ENCODE assay signal across 18 cellular contexts in genomic region chr1:61956774-61957173, GRCh38.
"Had no signal": no experiment of that assay in that cellular context is flagged by ENCODE, and none has a peak within 500 bp of the region (broad histone marks: within the 10 kb centered on the region; RNA-seq: fewer than 3 reads in every experiment).

No MANE protein-coding gene starts in this region.

- H3K9me3 Mint-ChIP-seq: activated T-cell treated with anti-CD3 and anti-CD28 coated beads, Interleukin-2, amount 50 U/mL, for 4 hours; memory B cell; nephron progenitor cell; stimulated activated naive CD8-positive, alpha-beta T cell treated with anti-CD3 and anti-CD28 coated beads, Interleukin-15, amount 100 ng/mL, for 72 hours had no signal

- H3K27ac ChIP-seq: dorsolateral prefrontal cortex, pancreas, testis had no signal

- H3K36me3 ChIP-seq: pancreas had no signal

- H3K9me3 ChIP-seq: pancreas, testis had no signal

- H3K27ac Mint-ChIP-seq: activated CD8-positive, alpha-beta memory T cell treated with anti-CD3 and anti-CD28 coated beads, Interleukin-2, amount 10 ng/mL, durations not matched to agents 7 days and 5 days; activated naive CD8-positive, alpha-beta T cell; memory B cell; nephron progenitor cell; stimulated activated naive CD8-positive, alpha-beta T cell treated with anti-CD3 and anti-CD28 coated beads, Interleukin-15, amount 100 ng/mL, for 72 hours; T-helper 17 cell had no signal

- DNase-seq: activated CD4-positive, CD25-positive, alpha-beta regulatory T cell; activated CD8-positive, alpha-beta memory T cell treated with anti-CD3 and anti-CD28 coated beads, Interleukin-2, amount 10 ng/mL, durations not matched to agents 7 days and 5 days; activated effector memory CD4-positive, alpha-beta T cell treated with anti-CD3 and anti-CD28 coated beads, Interleukin-2, amount 50 U/mL, for 16 hours; activated T-cell treated with anti-CD3 and anti-CD28 coated beads, Interleukin-2, amount 50 U/mL, for 4 hours; amygdala; dorsolateral prefrontal cortex; nephron progenitor cell; pancreas; retina; stimulated activated CD4-positive, alpha-beta T cell treated with anti-CD3 and anti-CD28 coated beads, Interleukin-15, amount 100 ng/mL, for 24 hours; stimulated activated CD4-positive, alpha-beta T cell treated with anti-CD3 and anti-CD28 coated beads, Interleukin-4, amount 100 ng/mL, for 4 hours; stimulated activated naive CD8-positive, alpha-beta T cell treated with anti-CD3 and anti-CD28 coated beads, Interleukin-15, amount 100 ng/mL, for 72 hours; T-helper 17 cell; testis had no signal

- H3K4me3 Mint-ChIP-seq: activated CD8-positive, alpha-beta memory T cell treated with anti-CD3 and anti-CD28 coated beads, Interleukin-2, amount 10 ng/mL, durations not matched to agents 7 days and 5 days; activated naive CD8-positive, alpha-beta T cell; activated T-cell treated with anti-CD3 and anti-CD28 coated beads, Interleukin-2, amount 50 U/mL, for 4 hours; memory B cell; nephron progenitor cell; stimulated activated naive CD8-positive, alpha-beta T cell treated with anti-CD3 and anti-CD28 coated beads, Interleukin-15, amount 100 ng/mL, for 72 hours; T-helper 17 cell had no signal

- ATAC-seq: activated CD8-positive, alpha-beta memory T cell treated with anti-CD3 and anti-CD28 coated beads, Interleukin-2, amount 10 ng/mL, durations not matched to agents 7 days and 5 days; activated T-cell treated with anti-CD3 and anti-CD28 coated beads, Interleukin-2, amount 50 U/mL, for 4 hours; esophagus mucosa; pancreas; stimulated activated naive CD8-positive, alpha-beta T cell treated with anti-CD3 and anti-CD28 coated beads, Interleukin-15, amount 100 ng/mL, for 72 hours; T-helper 17 cell had no signal

- H3K36me3 Mint-ChIP-seq: activated CD8-positive, alpha-beta memory T cell treated with anti-CD3 and anti-CD28 coated beads, Interleukin-2, amount 10 ng/mL, durations not matched to agents 7 days and 5 days had no signal

- FAIRE-seq: endometrium, pancreas had no signal

- H3K4me1 Mint-ChIP-seq: activated CD8-positive, alpha-beta memory T cell treated with anti-CD3 and anti-CD28 coated beads, Interleukin-2, amount 10 ng/mL, durations not matched to agents 7 days and 5 days; memory B cell; stimulated activated naive CD8-positive, alpha-beta T cell treated with anti-CD3 and anti-CD28 coated beads, Interleukin-15, amount 100 ng/mL, for 72 hours had no signal

- H3K27me3 Mint-ChIP-seq: activated CD8-positive, alpha-beta memory T cell treated with anti-CD3 and anti-CD28 coated beads, Interleukin-2, amount 10 ng/mL, durations not matched to agents 7 days and 5 days; activated naive CD8-positive, alpha-beta T cell; memory B cell; stimulated activated naive CD8-positive, alpha-beta T cell treated with anti-CD3 and anti-CD28 coated beads, Interleukin-15, amount 100 ng/mL, for 72 hours; T-helper 17 cell had no signal

- H3K27me3 ChIP-seq: dorsolateral prefrontal cortex, pancreas, testis had no signal

- H3K4me3 ChIP-seq: dorsolateral prefrontal cortex, pancreas, testis had no signal
